ENCODE assay signal across 20 cellular contexts in the genomic region with DNA sequence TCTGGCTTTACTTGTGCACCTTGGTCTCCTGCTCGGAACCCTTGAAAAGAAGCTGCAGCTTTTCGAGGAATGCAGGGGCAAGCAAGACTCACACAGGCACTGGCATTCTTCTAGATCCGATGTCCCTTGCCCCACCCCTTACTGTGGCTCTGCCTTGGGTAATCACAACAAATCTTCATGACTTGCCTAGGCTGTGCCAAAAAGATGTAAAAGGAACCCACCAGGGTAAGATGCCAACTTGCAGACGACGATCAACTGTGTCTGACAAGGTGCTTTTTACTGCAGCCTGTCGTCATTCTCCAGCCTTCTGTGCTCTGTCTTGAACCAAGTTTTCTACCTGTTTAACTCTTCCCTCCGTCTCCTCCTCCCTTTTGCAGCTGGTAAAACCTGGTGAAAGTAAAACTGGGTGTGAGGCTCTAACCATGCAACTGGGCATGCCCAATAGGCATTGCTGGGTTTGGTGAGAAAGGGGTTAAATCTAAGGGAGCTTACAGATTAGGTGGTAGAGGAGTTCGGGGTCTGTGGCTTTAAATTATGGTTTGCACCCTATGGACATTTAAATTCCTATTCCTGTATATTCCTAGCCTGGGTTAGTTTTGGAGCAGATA. TPM values are rescaled to one million over a fixed set of nuclear protein-coding genes. Genes with fewer than 3 reads are reported as not detected.
DNase-seq lines count a peak whose midpoint lies in the region; ATAC-seq and TF ChIP-seq lines count a peak whose summit lies in the region.
"Had no signal": no experiment of that assay in that cellular context is flagged by ENCODE, and none has a peak within 500 bp of the region (broad histone marks: within the 10 kb centered on the region; RNA-seq: fewer than 3 reads in every experiment).

No MANE protein-coding gene starts in this region.

- no peak overlapping the region for H3K27ac ChIP-seq in breast epithelium
- H3K27ac ChIP-seq: BLaER1 treated with 17β-estradiol and CSF1 and Interleukin-3, amounts not matched to agents 10 nM and 100 nM; colonic mucosa; left lung had no signal

- no peak for TF ChIP-seq CTCF in breast epithelium (IDR thresholded peaks at IDR 0.05)

- peaks cover 0 to 24% of the 10 kb centered on the region in 2 donors for H3K27me3 ChIP-seq in breast epithelium
- H3K27me3 ChIP-seq: BLaER1 treated with 17β-estradiol and CSF1 and Interleukin-3, amounts not matched to agents 10 nM and 100 nM; colonic mucosa had no signal

- H3K4me3 ChIP-seq in breast epithelium (peak overlapping the region in 2 of 3 donors; percentile 28 to 52), iPS-18c (ENCODE audit: insufficient read depth, low read depth, low read length) (peak overlapping the region; percentile 73)
- H3K4me3 ChIP-seq: BLaER1 treated with 17β-estradiol and CSF1 and Interleukin-3, amounts not matched to agents 10 nM and 100 nM; colonic mucosa; left lung had no signal

- intact Hi-C loops in breast epithelium (cut with DNase I; ENCODE audit: low total_unique reads): no loop called here

- H3K27me3 Mint-ChIP-seq in stimulated activated naive CD8-positive, alpha-beta T cell treated with anti-CD3 and anti-CD28 coated beads, Interleukin-15, amount 100 ng/mL, for 72 hours: peaks cover 16% of the 10 kb centered on the region
- H3K27me3 Mint-ChIP-seq: activated CD4-positive, alpha-beta memory T cell treated with anti-CD3 and anti-CD28 coated beads, Interleukin-2, amount 10 ng/mL, durations not matched to agents 7 days and 5 days had no signal

- no peak for ATAC-seq in stimulated activated naive CD8-positive, alpha-beta T cell treated with anti-CD3 and anti-CD28 coated beads, Interleukin-15, amount 100 ng/mL, for 72 hours
- ATAC-seq: Right ventricle myocardium inferior had no signal

- no peak overlapping the region for H3K27ac Mint-ChIP-seq in stimulated activated naive CD8-positive, alpha-beta T cell treated with anti-CD3 and anti-CD28 coated beads, Interleukin-15, amount 100 ng/mL, for 72 hours
- H3K27ac Mint-ChIP-seq: activated CD4-positive, alpha-beta memory T cell treated with anti-CD3 and anti-CD28 coated beads, Interleukin-2, amount 10 ng/mL, durations not matched to agents 7 days and 5 days; activated naive CD4-positive, alpha-beta T cell treated with anti-CD3 and anti-CD28 coated beads, Interleukin-2, amount 10 ng/mL, durations not matched to agents 7 days and 5 days had no signal

- no peaks in the 10 kb centered on the region for H3K4me1 Mint-ChIP-seq in stimulated activated naive CD8-positive, alpha-beta T cell treated with anti-CD3 and anti-CD28 coated beads, Interleukin-15, amount 100 ng/mL, for 72 hours
- H3K4me1 Mint-ChIP-seq: activated CD4-positive, alpha-beta memory T cell treated with anti-CD3 and anti-CD28 coated beads, Interleukin-2, amount 10 ng/mL, durations not matched to agents 7 days and 5 days; activated naive CD4-positive, alpha-beta T cell treated with anti-CD3 and anti-CD28 coated beads, Interleukin-2, amount 10 ng/mL, durations not matched to agents 7 days and 5 days had no signal

- peaks cover 0 to 28% of the 10 kb centered on the region in 2 donors for H3K9me3 Mint-ChIP-seq in stimulated activated naive CD8-positive, alpha-beta T cell treated with anti-CD3 and anti-CD28 coated beads, Interleukin-15, amount 100 ng/mL, for 72 hours

- no peak for TF ChIP-seq POLR2A in breast epithelium (IDR thresholded peaks at IDR 0.05)

- H3K9me3 ChIP-seq in breast epithelium (peaks cover 0 to 2% of the 10 kb centered on the region in 2 donors), iPS-18c (ENCODE audit: control insufficient read depth, insufficient read depth, low read length) (peaks cover 2% of the 10 kb centered on the region)
- H3K9me3 ChIP-seq: colonic mucosa, left lung had no signal

- peak in 2 of 3 experiments; percentile 27 to 55 for DNase-seq in NCI-H1417 (lab: John Stamatoyannopoulos, UW)
- DNase-seq in NCI-H1417 treated with DMSO at 0.1 percent for 48 hours (lab: John Stamatoyannopoulos, UW): no peak
- no peak for DNase-seq in breast epithelium (ENCODE audit: low spot score in 2 of 2)
- DNase-seq in superior temporal gyrus (ENCODE audit: extremely low spot score): peak; percentile 33
- DNase-seq in HUDEP-2 (lab: John Stamatoyannopoulos, UW; ENCODE audit: unreplicated experiment in 76 of 76): no peak
- DNase-seq in cerebellar nuclear complex (lab: John Stamatoyannopoulos, UW): no peak
- DNase-seq in stimulated activated naive CD8-positive, alpha-beta T cell treated with anti-CD3 and anti-CD28 coated beads, Interleukin-15, amount 100 ng/mL, for 72 hours: no peak
- DNase-seq: activated CD4-positive, alpha-beta memory T cell treated with anti-CD3 and anti-CD28 coated beads, Interleukin-2, amount 10 ng/mL, durations not matched to agents 7 days and 5 days; activated naive CD4-positive, alpha-beta T cell treated with anti-CD3 and anti-CD28 coated beads, Interleukin-2, amount 10 ng/mL, durations not matched to agents 7 days and 5 days; activated T-cell treated with anti-CD3 and anti-CD28 coated beads, Interleukin-2, amount 50 U/mL, for 1 hour; colonic mucosa; GF-D8; Karpas-422; small intestine; stimulated activated CD4-positive, alpha-beta T cell treated with anti-CD3 and anti-CD28 coated beads, Interleukin-4, amount 100 ng/mL, for 1 hour; T-helper 1 cell had no signal

- H3K36me3 ChIP-seq in breast epithelium: no peaks in the 10 kb centered on the region
- H3K36me3 ChIP-seq: BLaER1 treated with 17β-estradiol and CSF1 and Interleukin-3, amounts not matched to agents 10 nM and 100 nM; colonic mucosa; left lung had no signal

- no peak overlapping the region for H3K4me3 Mint-ChIP-seq in stimulated activated naive CD8-positive, alpha-beta T cell treated with anti-CD3 and anti-CD28 coated beads, Interleukin-15, amount 100 ng/mL, for 72 hours
- H3K4me3 Mint-ChIP-seq: activated CD4-positive, alpha-beta memory T cell treated with anti-CD3 and anti-CD28 coated beads, Interleukin-2, amount 10 ng/mL, durations not matched to agents 7 days and 5 days; activated naive CD4-positive, alpha-beta T cell treated with anti-CD3 and anti-CD28 coated beads, Interleukin-2, amount 10 ng/mL, durations not matched to agents 7 days and 5 days had no signal

- H3K4me1 ChIP-seq in breast epithelium: no peaks in the 10 kb centered on the region
- H3K4me1 ChIP-seq: colonic mucosa had no signal

RNA-seq across cellular contexts. Expression of gene NRXN1, which starts 0.9 kb away (rescaled TPM):
- total RNA-seq in breast epithelium: 10 to 100 TPM in 1 of 3 donors, 1 to 10 TPM in 2; 1.4 to 12.8 (median 9.7) TPM
- total RNA-seq: activated CD4-positive, alpha-beta memory T cell treated with anti-CD3 and anti-CD28 coated beads, Interleukin-2, amount 10 ng/mL, durations not matched to agents 7 days and 5 days had no signal

Comparison
In these comparisons a context has a peak if more than half of its experiments do, and no peak if none do; other contexts are left out.
1. DNase-seq: peak in NCI-H1417 (2 of 3) and superior temporal gyrus (single experiment); none in NCI-H1417 treated with DMSO at 0.1 percent for 48 hours (single experiment), breast epithelium (0 of 2), HUDEP-2 (0 of 76), cerebellar nuclear complex (0 of 2) and stimulated activated naive CD8-positive, alpha-beta T cell treated with anti-CD3 and anti-CD28 coated beads, Interleukin-15, amount 100 ng/mL, for 72 hours (0 of 2).